9 cellular contexts compared by ENCODE assay signal in the genomic region with DNA sequence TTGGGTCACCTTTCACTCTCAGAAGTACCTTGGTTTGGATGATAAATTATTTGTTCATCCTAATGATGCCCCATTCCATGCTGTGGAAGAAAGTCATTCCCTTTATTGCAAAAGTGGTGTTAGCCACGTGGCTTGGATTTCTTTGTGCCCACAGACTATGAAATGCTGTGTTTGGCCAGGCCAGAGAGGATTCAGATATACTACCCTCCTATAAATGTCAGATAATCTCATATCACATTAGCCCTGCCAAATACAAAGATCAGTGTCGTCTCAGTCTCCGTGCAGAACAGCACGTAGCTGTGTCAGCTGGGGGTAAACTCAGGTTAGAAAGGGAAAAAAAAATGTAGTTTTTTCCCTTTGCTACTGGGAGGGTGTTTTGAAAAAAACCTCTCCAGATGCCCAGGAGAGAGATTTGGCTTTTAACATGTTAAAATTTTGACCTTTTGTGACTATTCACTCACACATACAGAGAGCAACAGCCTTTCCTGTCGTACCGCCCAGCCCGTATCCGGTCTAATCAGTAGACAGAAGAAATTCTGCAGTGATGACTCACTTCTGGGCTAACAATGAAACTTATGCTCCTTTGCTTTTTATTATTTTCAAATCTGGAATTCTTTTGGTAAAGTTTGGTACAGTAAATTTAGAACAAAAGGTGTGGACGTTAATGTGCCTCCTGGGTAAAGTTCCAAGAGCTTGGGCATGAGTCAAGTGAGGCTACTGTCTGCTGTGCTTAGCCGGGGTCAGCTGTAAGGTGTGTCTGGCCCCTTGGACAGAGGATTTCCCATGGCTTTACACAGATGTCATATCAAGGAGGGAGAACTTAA. TPM values are rescaled to one million over a fixed set of nuclear protein-coding genes. Genes with fewer than 3 reads are reported as not detected.
DNase-seq lines count a peak whose midpoint lies in the region; FAIRE-seq and TF ChIP-seq lines count a peak whose summit lies in the region.
"Had no signal": no experiment of that assay in that cellular context is flagged by ENCODE, and none has a peak within 500 bp of the region (broad histone marks: within the 10 kb centered on the region; RNA-seq: fewer than 3 reads in every experiment).

No MANE protein-coding gene starts in this region.

- peaks cover 3% of the 10 kb centered on the region for H3K4me1 Mint-ChIP-seq in activated CD4-positive, alpha-beta T cell treated with anti-CD3 and anti-CD28 coated beads, Interleukin-2, amount 10 ng/mL, durations not matched to agents 24 days and 14 days

- H3K4me3 Mint-ChIP-seq in activated CD4-positive, alpha-beta T cell treated with anti-CD3 and anti-CD28 coated beads, Interleukin-2, amount 10 ng/mL, durations not matched to agents 24 days and 14 days: peak overlapping the region; percentile 39
- H3K4me3 Mint-ChIP-seq: CD8-positive, alpha-beta T cell had no signal

- H3K27me3 Mint-ChIP-seq in activated CD4-positive, alpha-beta T cell treated with anti-CD3 and anti-CD28 coated beads, Interleukin-2, amount 10 ng/mL, durations not matched to agents 24 days and 14 days: peaks cover 12% of the 10 kb centered on the region

- in situ Hi-C loops in astrocyte of the spinal cord (cut with HindIII; ENCODE audit: low sequenced_read_pairs): no loop called here

- H3K4me3 ChIP-seq in astrocyte of the spinal cord (ENCODE audit: low read depth, low read length): no peak overlapping the region

- intact Hi-C loops in activated CD4-positive, alpha-beta T cell treated with anti-CD3 and anti-CD28 coated beads, Interleukin-2, amount 10 ng/mL, durations not matched to agents 24 days and 14 days (cut with micrococcal nuclease): no loop called here

- peak; percentile 60 for DNase-seq in activated CD4-positive, alpha-beta T cell treated with anti-CD3 and anti-CD28 coated beads, Interleukin-2, amount 10 ng/mL, durations not matched to agents 24 days and 14 days
- DNase-seq in activated CD4-positive, alpha-beta T cell treated with anti-CD3 and anti-CD28 coated beads, Interleukin-2, amount 50 U/mL, for 48 hours: no peak
- peak; percentile 94 for DNase-seq in HS-5 (ENCODE audit: low read depth)
- DNase-seq in astrocyte of the spinal cord (ENCODE audit: low read depth, low spot score): peak; percentile 89
- DNase-seq in islet precursor cell: peak; percentile 83
- peak; percentile 63 for DNase-seq in stromal cell of bone marrow (ENCODE audit: low read depth)
- no peak for DNase-seq in GM19239 (ENCODE audit: insufficient read length, low spot score)
- DNase-seq in activated naive CD4-positive, alpha-beta T cell treated with anti-CD3 and anti-CD28 coated beads, Interleukin-2, amount 50 U/mL, for 16 hours: no peak

- H3K36me3 Mint-ChIP-seq in activated CD4-positive, alpha-beta T cell treated with anti-CD3 and anti-CD28 coated beads, Interleukin-2, amount 10 ng/mL, durations not matched to agents 24 days and 14 days (ENCODE audit: low read depth): no peaks in the 10 kb centered on the region
- H3K36me3 Mint-ChIP-seq: CD8-positive, alpha-beta T cell had no signal

- no peak for TF ChIP-seq CTCF in astrocyte of the spinal cord (IDR thresholded peaks at IDR 0.05; ENCODE audit: low read depth, low read length)

- H3K27ac Mint-ChIP-seq in activated CD4-positive, alpha-beta T cell treated with anti-CD3 and anti-CD28 coated beads, Interleukin-2, amount 10 ng/mL, durations not matched to agents 24 days and 14 days: no peak overlapping the region
- H3K27ac Mint-ChIP-seq: CD8-positive, alpha-beta T cell had no signal

- no peak for FAIRE-seq in GM19239 (lab: Jason Lieb, UNC)

- H3K9me3 Mint-ChIP-seq in activated CD4-positive, alpha-beta T cell treated with anti-CD3 and anti-CD28 coated beads, Interleukin-2, amount 10 ng/mL, durations not matched to agents 24 days and 14 days: no peaks in the 10 kb centered on the region
- H3K9me3 Mint-ChIP-seq: CD8-positive, alpha-beta T cell had no signal

RNA-seq across cellular contexts. Expression of a gene that starts 8.5 kb away (rescaled TPM):
- total RNA-seq in activated CD4-positive, alpha-beta T cell treated with anti-CD3 and anti-CD28 coated beads, Interleukin-2, amount 10 ng/mL, durations not matched to agents 24 days and 14 days: not detected in 2 replicates
- total RNA-seq: CD8-positive, alpha-beta T cell had no signal

Comparison
In these comparisons a context has a peak if more than half of its experiments do, and no peak if none do; other contexts are left out.
1. DNase-seq: peak in activated CD4-positive, alpha-beta T cell treated with anti-CD3 and anti-CD28 coated beads, Interleukin-2, amount 10 ng/mL, durations not matched to agents 24 days and 14 days (single experiment), HS-5 (single experiment), astrocyte of the spinal cord (single experiment), islet precursor cell (single experiment) and stromal cell of bone marrow (single experiment); none in activated CD4-positive, alpha-beta T cell treated with anti-CD3 and anti-CD28 coated beads, Interleukin-2, amount 50 U/mL, for 48 hours (0 of 2), GM19239 (single experiment) and activated naive CD4-positive, alpha-beta T cell treated with anti-CD3 and anti-CD28 coated beads, Interleukin-2, amount 50 U/mL, for 16 hours (single experiment).